ENCODE assay signal across 29 cellular contexts in genomic region chr3:43810797-43811196, GRCh38.
"Had no signal": no experiment of that assay in that cellular context is flagged by ENCODE, and none has a peak within 500 bp of the region (broad histone marks: within the 10 kb centered on the region; RNA-seq: fewer than 3 reads in every experiment).

No MANE protein-coding gene starts in this region.

- H3K27me3 ChIP-seq: ascending aorta, breast epithelium, dorsolateral prefrontal cortex, gastrocnemius medialis had no signal

- H3K4me1 ChIP-seq: ascending aorta, breast epithelium, gastrocnemius medialis, heart left ventricle had no signal

- H3K27ac Mint-ChIP-seq: activated CD4-positive, alpha-beta memory T cell treated with anti-CD3 and anti-CD28 coated beads, Interleukin-2, amount 10 ng/mL, durations not matched to agents 7 days and 5 days; activated CD4-positive, alpha-beta T cell treated with anti-CD3 and anti-CD28 coated beads for 36 hours; activated CD4-positive, alpha-beta T cell treated with anti-CD3 and anti-CD28 coated beads, Interleukin-2, amount 10 ng/mL, durations not matched to agents 7 days and 5 days; activated naive CD4-positive, alpha-beta T cell treated with anti-CD3 and anti-CD28 coated beads, Interleukin-2, amount 10 ng/mL, durations not matched to agents 7 days and 5 days; activated naive CD4-positive, alpha-beta T cell treated with anti-CD3 and anti-CD28 coated beads, Interleukin-2, amount 50 U/mL, for 72 hours; activated naive CD8-positive, alpha-beta T cell treated with anti-CD3 and anti-CD28 coated beads, Interleukin-2, amount 10 ng/mL, durations not matched to agents 7 days and 5 days; activated T-cell treated with anti-CD3 and anti-CD28 coated beads, Interleukin-2, amount 50 U/mL, for 24 hours; activated T-cell treated with anti-CD3 and anti-CD28 coated beads, Interleukin-2, amount 50 U/mL, for 72 hours; brain; dendritic cell treated with granulocyte-macrophage colony-stimulating factor and Interleukin-4, amounts not matched to agents 40 ng/mL and 50 ng/mL, for 4 days; endodermal cell had no signal

- H3K36me3 Mint-ChIP-seq: activated naive CD4-positive, alpha-beta T cell treated with anti-CD3 and anti-CD28 coated beads, Interleukin-2, amount 10 ng/mL, durations not matched to agents 7 days and 5 days; activated naive CD4-positive, alpha-beta T cell treated with anti-CD3 and anti-CD28 coated beads, Interleukin-2, amount 50 U/mL, for 72 hours; activated naive CD8-positive, alpha-beta T cell treated with anti-CD3 and anti-CD28 coated beads, Interleukin-2, amount 10 ng/mL, durations not matched to agents 7 days and 5 days; brain had no signal

- H3K9me3 Mint-ChIP-seq: activated CD4-positive, alpha-beta T cell treated with anti-CD3 and anti-CD28 coated beads, Interleukin-2, amount 10 ng/mL, durations not matched to agents 7 days and 5 days; activated naive CD4-positive, alpha-beta T cell treated with anti-CD3 and anti-CD28 coated beads, Interleukin-2, amount 10 ng/mL, durations not matched to agents 7 days and 5 days; activated naive CD4-positive, alpha-beta T cell treated with anti-CD3 and anti-CD28 coated beads, Interleukin-2, amount 50 U/mL, for 72 hours; activated naive CD8-positive, alpha-beta T cell treated with anti-CD3 and anti-CD28 coated beads, Interleukin-2, amount 10 ng/mL, durations not matched to agents 7 days and 5 days; activated T-cell treated with anti-CD3 and anti-CD28 coated beads, Interleukin-2, amount 50 U/mL, for 24 hours; central memory CD8-positive, alpha-beta T cell; dendritic cell treated with granulocyte-macrophage colony-stimulating factor and Interleukin-4, amounts not matched to agents 40 ng/mL and 50 ng/mL, for 4 days; endodermal cell had no signal

- ATAC-seq: activated CD4-positive, alpha-beta T cell treated with anti-CD3 and anti-CD28 coated beads for 36 hours; activated naive CD4-positive, alpha-beta T cell treated with anti-CD3 and anti-CD28 coated beads, Interleukin-2, amount 50 U/mL, for 72 hours; activated T-cell treated with anti-CD3 and anti-CD28 coated beads, Interleukin-2, amount 50 U/mL, for 72 hours; gastrocnemius medialis; heart left ventricle had no signal

- H3K4me1 Mint-ChIP-seq: activated CD4-positive, alpha-beta memory T cell treated with anti-CD3 and anti-CD28 coated beads, Interleukin-2, amount 10 ng/mL, durations not matched to agents 7 days and 5 days; activated CD4-positive, alpha-beta T cell treated with anti-CD3 and anti-CD28 coated beads for 36 hours; activated CD4-positive, alpha-beta T cell treated with anti-CD3 and anti-CD28 coated beads, Interleukin-2, amount 10 ng/mL, durations not matched to agents 7 days and 5 days; activated naive CD4-positive, alpha-beta T cell treated with anti-CD3 and anti-CD28 coated beads, Interleukin-2, amount 10 ng/mL, durations not matched to agents 7 days and 5 days; activated naive CD8-positive, alpha-beta T cell treated with anti-CD3 and anti-CD28 coated beads, Interleukin-2, amount 10 ng/mL, durations not matched to agents 7 days and 5 days; brain; central memory CD8-positive, alpha-beta T cell; endodermal cell had no signal

- H3K4me3 Mint-ChIP-seq: activated CD4-positive, alpha-beta memory T cell treated with anti-CD3 and anti-CD28 coated beads, Interleukin-2, amount 10 ng/mL, durations not matched to agents 7 days and 5 days; activated CD4-positive, alpha-beta T cell treated with anti-CD3 and anti-CD28 coated beads for 36 hours; activated CD4-positive, alpha-beta T cell treated with anti-CD3 and anti-CD28 coated beads, Interleukin-2, amount 10 ng/mL, durations not matched to agents 7 days and 5 days; activated naive CD4-positive, alpha-beta T cell treated with anti-CD3 and anti-CD28 coated beads, Interleukin-2, amount 10 ng/mL, durations not matched to agents 7 days and 5 days; activated naive CD8-positive, alpha-beta T cell treated with anti-CD3 and anti-CD28 coated beads, Interleukin-2, amount 10 ng/mL, durations not matched to agents 7 days and 5 days; activated T-cell treated with anti-CD3 and anti-CD28 coated beads, Interleukin-2, amount 50 U/mL, for 24 hours; activated T-cell treated with anti-CD3 and anti-CD28 coated beads, Interleukin-2, amount 50 U/mL, for 72 hours; brain; central memory CD8-positive, alpha-beta T cell; dendritic cell treated with granulocyte-macrophage colony-stimulating factor and Interleukin-4, amounts not matched to agents 40 ng/mL and 50 ng/mL, for 4 days; endodermal cell had no signal

- H3K36me3 ChIP-seq: ascending aorta, breast epithelium, gastrocnemius medialis, heart left ventricle had no signal

- H3K27ac ChIP-seq: ascending aorta, breast epithelium, coronary artery, dorsolateral prefrontal cortex, epithelial cell of prostate, gastrocnemius medialis, heart left ventricle had no signal

- DNase-seq: activated CD4-positive, alpha-beta memory T cell treated with anti-CD3 and anti-CD28 coated beads, Interleukin-2, amount 10 ng/mL, durations not matched to agents 7 days and 5 days; activated CD4-positive, alpha-beta T cell treated with anti-CD3 and anti-CD28 coated beads for 36 hours; activated CD4-positive, alpha-beta T cell treated with anti-CD3 and anti-CD28 coated beads, Interleukin-2, amount 10 ng/mL, durations not matched to agents 7 days and 5 days; activated CD4-positive, alpha-beta T cell treated with anti-CD3 and anti-CD28 coated beads, Interleukin-2, amount 50 U/mL, for 4 hours; activated CD4-positive, CD25-positive, alpha-beta regulatory T cell; activated CD4-positive, CD25-positive, alpha-beta regulatory T cell treated with anti-CD3 and anti-CD28 coated beads, Interleukin-2, amount 50 U/mL, for 72 hours; activated gamma-delta T cell; activated naive CD4-positive, alpha-beta T cell; activated naive CD4-positive, alpha-beta T cell treated with anti-CD3 and anti-CD28 coated beads, Interleukin-2, amount 10 ng/mL, durations not matched to agents 7 days and 5 days; activated naive CD8-positive, alpha-beta T cell treated with anti-CD3 and anti-CD28 coated beads, Interleukin-2, amount 10 ng/mL, durations not matched to agents 7 days and 5 days; activated T-cell treated with anti-CD3 and anti-CD28 coated beads for 4 hours; activated T-cell treated with anti-CD3 and anti-CD28 coated beads, Interleukin-2, amount 50 U/mL, for 24 hours; activated T-cell treated with anti-CD3 and anti-CD28 coated beads, Interleukin-2, amount 50 U/mL, for 72 hours; dorsolateral prefrontal cortex; effector memory CD4-positive, alpha-beta T cell; endodermal cell; foreskin fibroblast; gastrocnemius medialis; glutamatergic neuron; heart left ventricle; T-helper 2 cell had no signal

- H3K4me3 ChIP-seq: ascending aorta, breast epithelium, coronary artery, dorsolateral prefrontal cortex, gastrocnemius medialis, heart left ventricle had no signal
